19 cellular contexts compared by ENCODE assay signal in genomic region chr6:53830356-53830755, GRCh38. TPM values are rescaled to one million over a fixed set of nuclear protein-coding genes. Genes with fewer than 3 reads are reported as not detected.
DNase-seq lines count a peak whose midpoint lies in the region; FAIRE-seq and TF ChIP-seq lines count a peak whose summit lies in the region.
"Had no signal": no experiment of that assay in that cellular context is flagged by ENCODE, and none has a peak within 500 bp of the region (broad histone marks: within the 10 kb centered on the region; RNA-seq: fewer than 3 reads in every experiment).

No MANE protein-coding gene starts in this region.

- BruUV-seq in Caco-2 (replicated peaks; lab: Mats Ljungman, UMichigan) = no TSS peak

- peaks cover 81% of the 10 kb centered on the region for H3K79me2 ChIP-seq in keratinocyte (ENCODE audit: control insufficient read depth, insufficient read depth, low read length)

- H3K9me3 Mint-ChIP-seq in Caco-2 (ENCODE audit: unreplicated experiment) (no peaks in the 10 kb centered on the region), glutamatergic neuron (ENCODE audit: unreplicated experiment) (no peaks in the 10 kb centered on the region)
- H3K9me3 Mint-ChIP-seq: CD8-positive, alpha-beta memory T cell had no signal

- H3K4me1 ChIP-seq in Caco-2 (peaks cover 83% of the 10 kb centered on the region), HUES64 (ENCODE audit: insufficient read depth, low read length) (peaks cover 36% of the 10 kb centered on the region), keratinocyte (ENCODE audit: control insufficient read depth, extremely low read depth, insufficient read depth, low read length) (peaks cover 75% of the 10 kb centered on the region), sigmoid colon (peaks cover 0 to 96% (median 77%) of the 10 kb centered on the region in 4 donors)
- H3K4me1 ChIP-seq: BLaER1 had no signal

- H3K27me3 Mint-ChIP-seq in Caco-2 (ENCODE audit: insufficient read depth, unreplicated experiment) (no peaks in the 10 kb centered on the region), glutamatergic neuron (ENCODE audit: unreplicated experiment) (no peaks in the 10 kb centered on the region)

- H3K36me3 Mint-ChIP-seq in Caco-2 (ENCODE audit: insufficient read depth, unreplicated experiment) (peaks cover 9% of the 10 kb centered on the region), glutamatergic neuron (ENCODE audit: unreplicated experiment) (no peaks in the 10 kb centered on the region)
- H3K36me3 Mint-ChIP-seq: CD8-positive, alpha-beta memory T cell had no signal

- DNase-seq in Caco-2 (no peak), keratinocyte (ENCODE audit: low read depth, low spot score) (no peak), sigmoid colon (no peak), glutamatergic neuron (no peak), posterior vena cava (ENCODE audit: low spot score) (no peak), NCI-H2196 (lab: John Stamatoyannopoulos, UW; ENCODE audit: unreplicated experiment) (no peak)
- DNase-seq: CD8-positive, alpha-beta memory T cell; DMS79; Kasumi-1; NCI-H1105; NCI-H2081; NCI-H2171 treated with DMSO at 0.1 percent for 48 hours; NCI-H446 treated with DMSO at 0.1 percent for 48 hours had no signal

- H3K27ac ChIP-seq in HUES64 (ENCODE audit: low read depth, low read length) (peak overlapping the region; percentile 24; the same call in 1 of the 2 replicates), keratinocyte (ENCODE audit: control insufficient read depth, insufficient read depth, low read length) (no peak overlapping the region), sigmoid colon (peak overlapping the region in 3 of 4 donors; percentile 55 to 65 (median 61))
- H3K27ac ChIP-seq: A549, BLaER1 had no signal

- TF ChIP-seq CTCF in Caco-2 (IDR thresholded peaks at IDR 0.05; ENCODE audit: insufficient read depth in 1 of 2, low read depth in 1 of 2, low read length in 1 of 2, severe bottlenecking in 1 of 2, unreplicated experiment in 1 of 2) (no peak), keratinocyte (optimal IDR thresholded peaks at IDR 0.05 in 1 of 3, IDR thresholded peaks at IDR 0.05 in 1 of 3, conservative IDR thresholded peaks at IDR 0.05 in 1 of 3; ENCODE audit: extremely low read depth in 1 of 3, insufficient read depth in 2 of 3, low read length in 3 of 3) (no peak), sigmoid colon (IDR thresholded peaks at IDR 0.05) (no peak), glutamatergic neuron (IDR thresholded peaks at IDR 0.05; ENCODE audit: partially characterized antibody, unreplicated experiment) (no peak)

- no peak overlapping the region for H2AFZ ChIP-seq in keratinocyte (ENCODE audit: control insufficient read depth, low read length)

- intact Hi-C loops in Caco-2 (cut with micrococcal nuclease; ENCODE audit: unreplicated experiment) = loop anchor here (2.0 kb wide), 1 partner anchor 24 kb away; no protein-coding TSS in a partner anchor
- intact Hi-C loops in sigmoid colon (cut with DNase I) = no loop called here
- intact Hi-C loops in posterior vena cava (cut with DNase I) = no loop called here

- dilution Hi-C loops in keratinocyte (cut with MboI; ENCODE audit: extremely low pct_ligation_motif_present, low sequenced_read_pairs) = no loop called here

- H3K9ac ChIP-seq in HUES64 (ENCODE audit: low read depth, low read length) (no peak overlapping the region), keratinocyte (ENCODE audit: control insufficient read depth, extremely low read depth, insufficient read depth, low read length) (no peak overlapping the region)
- H3K9ac ChIP-seq: BLaER1 had no signal

- peak overlapping the region; percentile 27 for H3K27ac Mint-ChIP-seq in Caco-2 (ENCODE audit: unreplicated experiment)
- H3K27ac Mint-ChIP-seq in glutamatergic neuron (ENCODE audit: unreplicated experiment) = no peak overlapping the region
- H3K27ac Mint-ChIP-seq: CD8-positive, alpha-beta memory T cell had no signal

- TF ChIP-seq EP300 in sigmoid colon (IDR thresholded peaks at IDR 0.05) = no peak

- CTCF ChIA-PET in Caco-2 (lab: Charles Lee) = no interaction called here

- no peaks in the 10 kb centered on the region for H3K9me3 ChIP-seq in Caco-2
- H3K9me3 ChIP-seq in HUES64 (ENCODE audit: insufficient read depth, low read depth, low read length) = no peaks in the 10 kb centered on the region
- H3K9me3 ChIP-seq in keratinocyte (ENCODE audit: control insufficient read depth, low read depth, low read length) = no peaks in the 10 kb centered on the region
- no peaks in the 10 kb centered on the region for H3K9me3 ChIP-seq in sigmoid colon
- H3K9me3 ChIP-seq: A549, BLaER1 had no signal

- no peak for TF ChIP-seq POLR2A in sigmoid colon (IDR thresholded peaks at IDR 0.05)

- 100% methylated on average over 1 of the region's 1 CpG for WGBS in HUES64
- 75 to 76% methylated on average over 1 of the region's 1 CpG for WGBS in sigmoid colon, 2 donors

- H3K4me2 ChIP-seq in keratinocyte (ENCODE audit: control insufficient read depth, extremely low read depth, insufficient read depth, low read depth, low read length) = no peak overlapping the region
- H3K4me2 ChIP-seq: A549, BLaER1 had no signal

- H3K27me3 ChIP-seq in Caco-2 (replicated peaks; ENCODE audit: control insufficient read depth, insufficient read depth, low read length) (no peaks in the 10 kb centered on the region), HUES64 (ENCODE audit: insufficient read depth, low read length) (no peaks in the 10 kb centered on the region), keratinocyte (ENCODE audit: control insufficient read depth, extremely low read depth, insufficient read depth, low read length) (no peaks in the 10 kb centered on the region), sigmoid colon (no peaks in the 10 kb centered on the region)
- H3K27me3 ChIP-seq: BLaER1 had no signal

- POLR2A ChIA-PET in Caco-2 (lab: Charles Lee) = interaction anchor here (0.8 to 1.2 kb wide), 2 partner anchors 35 to 37 kb away, joined by 5 read pairs; partner anchors contain the start of gene LRRC1

- no peak overlapping the region for H3K4me3 ChIP-seq in Caco-2 (ENCODE audit: low read depth, low read length)
- no peak overlapping the region for H3K4me3 ChIP-seq in HUES64 (ENCODE audit: low read length)
- H3K4me3 ChIP-seq in keratinocyte (ENCODE audit: control insufficient read depth in 2 of 3, extremely low read depth in 1 of 3, insufficient read depth in 2 of 3, low read depth in 1 of 3, low read length in 3 of 3) = no peak overlapping the region
- no peak overlapping the region for H3K4me3 ChIP-seq in sigmoid colon
- H3K4me3 ChIP-seq: A549, BLaER1 had no signal

- H3K4me1 Mint-ChIP-seq in Caco-2 (ENCODE audit: low read depth, unreplicated experiment) (peaks cover 61% of the 10 kb centered on the region), glutamatergic neuron (ENCODE audit: low read depth, unreplicated experiment) (peaks cover 5% of the 10 kb centered on the region)

- H4K20me1 ChIP-seq in keratinocyte (ENCODE audit: control insufficient read depth, extremely low read depth, insufficient read depth, low read length) = no peaks in the 10 kb centered on the region

- no peaks in the 10 kb centered on the region for H3K9me1 ChIP-seq in keratinocyte (ENCODE audit: control insufficient read depth, extremely low read depth, insufficient read depth, low read length)

- FAIRE-seq in keratinocyte (lab: Jason Lieb, UNC) = peak; percentile 52
- FAIRE-seq: A549, GM12892, GM18507, RCC 7860 had no signal

- H3K36me3 ChIP-seq in Caco-2 (ENCODE audit: control insufficient read depth, insufficient read depth, low read length) (no peaks in the 10 kb centered on the region), HUES64 (ENCODE audit: insufficient read depth, low read length) (no peaks in the 10 kb centered on the region), keratinocyte (ENCODE audit: control insufficient read depth in 2 of 2, extremely low read depth in 1 of 2, insufficient read depth in 2 of 2, low read length in 2 of 2) (no peaks in the 10 kb centered on the region), sigmoid colon (no peaks in the 10 kb centered on the region)
- H3K36me3 ChIP-seq: BLaER1 had no signal

- peak overlapping the region; percentile 52 for H3K4me3 Mint-ChIP-seq in Caco-2 (ENCODE audit: unreplicated experiment)
- H3K4me3 Mint-ChIP-seq in glutamatergic neuron (ENCODE audit: unreplicated experiment) = no peak overlapping the region
- H3K4me3 Mint-ChIP-seq: CD8-positive, alpha-beta memory T cell had no signal

RNA-seq across cellular contexts. Expression of gene LRRC1, which starts 35.6 kb away (rescaled TPM):
- 60.8 and 66.1 TPM in 2 replicates for total RNA-seq in Caco-2 (2022)
- 8.0 TPM for polyA plus RNA-seq in HUES64 (2013, experiment 1 of 2)
- 7.4 TPM for polyA plus RNA-seq in HUES64 (2013, experiment 2 of 2)
- 16.2 to 19.7 TPM (median 18.5 TPM) in 3 replicates for polyA plus RNA-seq in keratinocyte
- 16.6 TPM for polyA plus RNA-seq in keratinocyte (2011; ENCODE audit: low read depth)
- 15.8 and 20.8 TPM in 2 replicates for polyA plus RNA-seq in keratinocyte (2011; cell fraction: cytosol; rRNA removed)
- polyA plus RNA-seq in keratinocyte (2011; cell fraction: nucleus; rRNA removed) = 23.5 and 26.7 TPM in 2 replicates
- 15.0 and 22.8 TPM in 2 replicates for polyA plus RNA-seq in keratinocyte (2012; ENCODE audit: low replicate concordance)
- 16.9 to 18.9 TPM (median 17.7 TPM) in 3 replicates for polyA minus RNA-seq in keratinocyte
- 13.6 TPM for polyA minus RNA-seq in keratinocyte (2011; cell fraction: cytosol; rRNA and poly(A)+ RNA removed)
- polyA minus RNA-seq in keratinocyte (2011; cell fraction: nucleus; rRNA and poly(A)+ RNA removed) = 15.6 and 22.0 TPM in 2 replicates
- total RNA-seq in sigmoid colon = 10 to 100 TPM; 20.8 to 32.4 (median 24.4) TPM
- polyA plus RNA-seq in sigmoid colon = 10 to 100 TPM; 29.9 to 50.4 (median 43.2) TPM
- 2.6 TPM for total RNA-seq in glutamatergic neuron (ENCODE audit: unreplicated experiment)
- 10 to 100 TPM in 1 of 2 donors, 1 to 10 TPM in 1; 8.3 to 10.4 TPM for total RNA-seq in posterior vena cava
